1 cellular context compared by ENCODE assay signal in genomic region chr17:4949321-4950074, GRCh38.
A peak's percentile ranks its signal among the peaks of the same experiment; 100 is the strongest.
TF ChIP-seq lines count a peak whose summit lies in the region.

No MANE protein-coding gene starts in this region.

TF ChIP-seq in K562, 482 proteins besides CTCF, POLR2A, EP300 and RAD21 (continued from another document and continues in another):
- TF ChIP-seq BCLAF1 (IDR thresholded peaks at IDR 0.05; ENCODE audit: borderline replicate concordance in 1 of 2, control insufficient read depth in 1 of 2, low read depth in 2 of 2, low read length in 1 of 2) (no peak), BHLHE40 (IDR thresholded peaks at IDR 0.05; ENCODE audit: low read length) (peak; percentile 69), RUNX1 (IDR thresholded peaks at IDR 0.05; ENCODE audit: low read depth) (no peak), ZNF586 (CRISPR knock-in tag; conservative IDR thresholded peaks at IDR 0.05) (no peak), RB1 (IDR thresholded peaks at IDR 0.05; ENCODE audit: low read depth) (peak; percentile 32; the same call in 1 of the 2 replicates), MAFK (IDR thresholded peaks at IDR 0.05; ENCODE audit: low read length) (no peak), COPS2 (conservative IDR thresholded peaks at IDR 0.05) (no peak), ID3 (CRISPR knock-in tag; IDR thresholded peaks at IDR 0.05) (no peak), ID3 (tag; IDR thresholded peaks at IDR 0.05) (no peak), MXD1 (CRISPR knock-in tag; IDR thresholded peaks at IDR 0.05; ENCODE audit: borderline replicate concordance, poor library complexity, severe bottlenecking) (no peak), CHD4 (IDR thresholded peaks at IDR 0.05; ENCODE audit: insufficient read depth, insufficient replicate concordance, low read depth, low read length, poor library complexity, severe bottlenecking) (no peak), IRF2 (CRISPR knock-in tag; IDR thresholded peaks at IDR 0.05) (no peak), FOXM1 (IDR thresholded peaks at IDR 0.05; ENCODE audit: low read depth) (no peak), FOXM1 (CRISPR knock-in tag; IDR thresholded peaks at IDR 0.05; ENCODE audit: low read depth) (no peak), NR4A1 (CRISPR knock-in tag; IDR thresholded peaks at IDR 0.05) (no peak), NR4A1 (tag; IDR thresholded peaks at IDR 0.05) (no peak), MNT (conservative IDR thresholded peaks at IDR 0.05) (peak; percentile 72 to 85; a peak in 3 of 4 replicates), ZNF384 (IDR thresholded peaks at IDR 0.05; ENCODE audit: low read depth, low read length) (no peak), SAFB (IDR thresholded peaks at IDR 0.05; ENCODE audit: borderline replicate concordance, low read depth, low read length) (peak; percentile 94), HDAC1 (IDR thresholded peaks at IDR 0.05) (peak in 1 of 2 experiments; percentile 40; a peak in 1 of 4 replicates), YY1 (IDR thresholded peaks at IDR 0.05; ENCODE audit: borderline replicate concordance in 1 of 3, control insufficient read depth in 1 of 3, extremely low read depth in 1 of 3, insufficient read depth in 3 of 3, insufficient read length in 1 of 3, insufficient replicate concordance in 2 of 3, low read depth in 1 of 3, low read length in 2 of 3) (peak in 1 of 3 experiments; percentile 7), RBFOX2 (IDR thresholded peaks at IDR 0.05; ENCODE audit: low read depth, low read length) (peak; percentile 75), NONO (IDR thresholded peaks at IDR 0.05; ENCODE audit: low read depth in 2 of 2, low read length in 1 of 2) (peak; percentile 42 to 71; a peak in 3 of 4 replicates), RBM15 (IDR thresholded peaks at IDR 0.05; ENCODE audit: insufficient read depth, low read length) (no peak), TOE1 (IDR thresholded peaks at IDR 0.05; ENCODE audit: borderline replicate concordance) (0 out of 2 replicates have a peak, but pooled peaks have one; percentile 6), TOE1 (CRISPR knock-in tag; IDR thresholded peaks at IDR 0.05; ENCODE audit: borderline replicate concordance, low read depth) (no peak), SETDB1 (IDR thresholded peaks at IDR 0.05; ENCODE audit: low read length) (no peak), AFF4 (CRISPR knock-in tag; IDR thresholded peaks at IDR 0.05) (no peak), CHCHD3 (CRISPR knock-in tag; IDR thresholded peaks at IDR 0.05) (no peak), ZNF197 (CRISPR knock-in tag; IDR thresholded peaks at IDR 0.05; ENCODE audit: low read depth) (0 out of 2 replicates have a peak, but pooled peaks have one; percentile 62), GATAD2B (IDR thresholded peaks at IDR 0.05; ENCODE audit: borderline replicate concordance) (no peak), PRPF4 (IDR thresholded peaks at IDR 0.05; ENCODE audit: insufficient read depth, low read depth, low read length, poor library complexity, severe bottlenecking) (peak; percentile 36), NUFIP1 (IDR thresholded peaks at IDR 0.05; ENCODE audit: partially characterized antibody) (no peak), ZNF644 (tag; IDR thresholded peaks at IDR 0.05; ENCODE audit: low read depth) (no peak), POLR3G (IDR thresholded peaks at IDR 0.05; ENCODE audit: extremely low read depth, insufficient read length, insufficient replicate concordance) (no peak), USF1 (CRISPR knock-in tag; IDR thresholded peaks at IDR 0.05) (peak; percentile 57), ETV1 (tag; conservative IDR thresholded peaks at IDR 0.05; ENCODE audit: low read depth) (0 out of 2 replicates have a peak, but pooled peaks have one; percentile 15), ZNF75A (CRISPR knock-in tag; IDR thresholded peaks at IDR 0.05) (no peak), MYC (IDR thresholded peaks at IDR 0.05; ENCODE audit: low read depth, low read length) (peak; percentile 90), MYC (CRISPR knock-in tag; IDR thresholded peaks at IDR 0.05; ENCODE audit: borderline replicate concordance, low read depth) (no peak), HOMEZ (CRISPR knock-in tag; IDR thresholded peaks at IDR 0.05) (0 out of 2 replicates have a peak, but pooled peaks have one; percentile 25), SMAD2 (IDR thresholded peaks at IDR 0.05; ENCODE audit: low read depth, low read length) (no peak), KDM5B (IDR thresholded peaks at IDR 0.05; ENCODE audit: insufficient replicate concordance, low read depth, low read length) (no peak)
- TF ChIP-seq, protein P1, sequence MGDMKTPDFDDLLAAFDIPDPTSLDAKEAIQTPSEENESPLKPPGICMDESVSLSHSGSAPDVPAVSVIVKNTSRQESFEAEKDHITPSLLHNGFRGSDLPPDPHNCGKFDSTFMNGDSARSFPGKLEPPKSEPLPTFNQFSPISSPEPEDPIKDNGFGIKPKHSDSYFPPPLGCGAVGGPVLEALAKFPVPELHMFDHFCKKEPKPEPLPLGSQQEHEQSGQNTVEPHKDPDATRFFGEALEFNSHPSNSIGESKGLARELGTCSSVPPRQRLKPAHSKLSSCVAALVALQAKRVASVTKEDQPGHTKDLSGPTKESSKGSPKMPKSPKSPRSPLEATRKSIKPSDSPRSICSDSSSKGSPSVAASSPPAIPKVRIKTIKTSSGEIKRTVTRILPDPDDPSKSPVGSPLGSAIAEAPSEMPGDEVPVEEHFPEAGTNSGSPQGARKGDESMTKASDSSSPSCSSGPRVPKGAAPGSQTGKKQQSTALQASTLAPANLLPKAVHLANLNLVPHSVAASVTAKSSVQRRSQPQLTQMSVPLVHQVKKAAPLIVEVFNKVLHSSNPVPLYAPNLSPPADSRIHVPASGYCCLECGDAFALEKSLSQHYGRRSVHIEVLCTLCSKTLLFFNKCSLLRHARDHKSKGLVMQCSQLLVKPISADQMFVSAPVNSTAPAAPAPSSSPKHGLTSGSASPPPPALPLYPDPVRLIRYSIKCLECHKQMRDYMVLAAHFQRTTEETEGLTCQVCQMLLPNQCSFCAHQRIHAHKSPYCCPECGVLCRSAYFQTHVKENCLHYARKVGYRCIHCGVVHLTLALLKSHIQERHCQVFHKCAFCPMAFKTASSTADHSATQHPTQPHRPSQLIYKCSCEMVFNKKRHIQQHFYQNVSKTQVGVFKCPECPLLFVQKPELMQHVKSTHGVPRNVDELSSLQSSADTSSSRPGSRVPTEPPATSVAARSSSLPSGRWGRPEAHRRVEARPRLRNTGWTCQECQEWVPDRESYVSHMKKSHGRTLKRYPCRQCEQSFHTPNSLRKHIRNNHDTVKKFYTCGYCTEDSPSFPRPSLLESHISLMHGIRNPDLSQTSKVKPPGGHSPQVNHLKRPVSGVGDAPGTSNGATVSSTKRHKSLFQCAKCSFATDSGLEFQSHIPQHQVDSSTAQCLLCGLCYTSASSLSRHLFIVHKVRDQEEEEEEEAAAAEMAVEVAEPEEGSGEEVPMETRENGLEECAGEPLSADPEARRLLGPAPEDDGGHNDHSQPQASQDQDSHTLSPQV (IDR thresholded peaks at IDR 0.05), result peak; percentile 43
